ENCODE assay signal across 13 cellular contexts in the genomic region with DNA sequence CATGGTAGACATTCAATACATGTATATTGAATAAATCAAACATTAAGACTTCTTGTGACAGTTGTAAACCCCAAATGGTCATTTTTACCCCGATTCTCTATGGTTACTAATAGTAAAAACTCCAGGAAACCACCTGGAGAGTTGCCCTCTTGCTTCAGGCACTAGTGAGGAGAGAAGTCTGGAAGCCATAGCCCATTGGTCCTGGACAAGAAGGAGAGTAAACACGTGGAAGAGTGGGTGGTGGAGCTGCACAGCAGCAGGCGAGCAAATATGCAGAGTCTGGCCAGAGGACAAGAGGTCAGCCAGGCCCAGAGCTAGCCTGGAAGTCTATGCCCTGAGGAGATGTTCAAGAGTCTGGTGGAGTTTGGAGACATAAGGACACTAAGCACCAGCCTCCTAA. TPM values are rescaled to one million over a fixed set of nuclear protein-coding genes. Genes with fewer than 3 reads are reported as not detected.
A peak's percentile ranks its signal among the peaks of the same experiment; 100 is the strongest.
DNase-seq lines count a peak whose midpoint lies in the region; ATAC-seq, FAIRE-seq and TF ChIP-seq lines count a peak whose summit lies in the region.
"Had no signal": no experiment of that assay in that cellular context is flagged by ENCODE, and none has a peak within 500 bp of the region (broad histone marks: within the 10 kb centered on the region; RNA-seq: fewer than 3 reads in every experiment).

No MANE protein-coding gene starts in this region.

- H3K9me3 Mint-ChIP-seq in MCF 10A (ENCODE audit: unreplicated experiment) = no peaks in the 10 kb centered on the region
- H3K9me3 Mint-ChIP-seq: brain had no signal

- no peak overlapping the region for H3K4me3 Mint-ChIP-seq in MCF 10A (ENCODE audit: unreplicated experiment)
- H3K4me3 Mint-ChIP-seq: brain had no signal

- H3K27ac Mint-ChIP-seq in MCF 10A (ENCODE audit: low read depth, unreplicated experiment) = no peak overlapping the region
- H3K27ac Mint-ChIP-seq: brain had no signal

- H3K4me1 ChIP-seq in kidney (ENCODE audit: control insufficient read depth in 1 of 2, insufficient read depth in 1 of 2, low read depth in 1 of 2, low read length in 2 of 2) (peaks cover 12 to 21% of the 10 kb centered on the region in 2 donors), subcutaneous abdominal adipose tissue (ENCODE audit: control insufficient read depth in 5 of 5, insufficient read depth in 5 of 5, low read length in 5 of 5) (peaks cover 7 to 66% (median 36%) of the 10 kb centered on the region in 5 donors)

- H3K36me3 ChIP-seq in kidney (ENCODE audit: control insufficient read depth in 1 of 2, insufficient read depth in 2 of 2, low read length in 2 of 2) (no peaks in the 10 kb centered on the region), subcutaneous abdominal adipose tissue (ENCODE audit: control insufficient read depth in 5 of 5, insufficient read depth in 5 of 5, low read length in 5 of 5) (peaks cover 0 to 33% (median 23%) of the 10 kb centered on the region in 5 donors)

- DNase-seq in H4 (ENCODE audit: low spot score) (peak; percentile 30), MCF 10A (ENCODE audit: unreplicated experiment) (peak; percentile 29), kidney (peak; percentile 64)
- DNase-seq: activated CD8-positive, alpha-beta memory T cell treated with anti-CD3 and anti-CD28 coated beads, Interleukin-2, amount 50 U/mL, for 48 hours; COR-L47 had no signal

- BruUV-seq in MCF 10A (replicated peaks; lab: Mats Ljungman, UMichigan) = no TSS peak

- POLR2A ChIA-PET in MCF 10A (lab: Yijun Ruan, JAX) = interaction anchor here (0.6 to 1.9 kb wide), 2 partner anchors 19 to 557 kb away, joined by 4 read pairs; a partner anchor contains a TSS

- H3K4me3 ChIP-seq in kidney (ENCODE audit: low read length in 2 of 2) (no peak overlapping the region), subcutaneous abdominal adipose tissue (ENCODE audit: low read depth in 1 of 5, low read length in 5 of 5) (no peak overlapping the region)

- no peaks in the 10 kb centered on the region for H3K9me3 ChIP-seq in kidney (ENCODE audit: control insufficient read depth in 1 of 2, low read length in 2 of 2)
- no peaks in the 10 kb centered on the region for H3K9me3 ChIP-seq in subcutaneous abdominal adipose tissue (ENCODE audit: control insufficient read depth in 5 of 5, low read length in 5 of 5)

- no peaks in the 10 kb centered on the region for H3K27me3 ChIP-seq in subcutaneous abdominal adipose tissue (ENCODE audit: control insufficient read depth in 5 of 5, insufficient read depth in 4 of 5, low read length in 5 of 5)

- intact Hi-C loops in MCF 10A (cut with micrococcal nuclease) = no loop called here
- intact Hi-C loops in kidney (cut with DNase I) = no loop called here

- H3K9ac ChIP-seq in kidney (ENCODE audit: low read length in 2 of 2) (no peak overlapping the region), subcutaneous abdominal adipose tissue (ENCODE audit: low read length in 5 of 5) (no peak overlapping the region)

- FAIRE-seq in kidney (lab: Jason Lieb, UNC) = no peak
- FAIRE-seq: frontal cortex, GM12891 had no signal

- no peaks in the 10 kb centered on the region for H3K36me3 Mint-ChIP-seq in MCF 10A (ENCODE audit: insufficient read depth, unreplicated experiment)

- no peak overlapping the region for H3K27ac ChIP-seq in kidney (ENCODE audit: low read depth in 2 of 2, low read length in 2 of 2)
- peak overlapping the region; percentile 65 for H3K27ac ChIP-seq in subcutaneous abdominal adipose tissue (ENCODE audit: low read depth, low read length)

- no peaks in the 10 kb centered on the region for H3K27me3 Mint-ChIP-seq in MCF 10A (ENCODE audit: insufficient read depth, unreplicated experiment)
- H3K27me3 Mint-ChIP-seq: brain had no signal

- ATAC-seq in GM18858 (IDR thresholded peaks at IDR 0.05; ENCODE audit: unreplicated experiment) (no peak), HG03354 (IDR thresholded peaks at IDR 0.05; ENCODE audit: poor library complexity, severe bottlenecking, unreplicated experiment) (no peak), HG02763 (IDR thresholded peaks at IDR 0.05; ENCODE audit: unreplicated experiment) (no peak), GM18873 (IDR thresholded peaks at IDR 0.05; ENCODE audit: low FRiP score, unreplicated experiment) (no peak)

- H3K4me1 Mint-ChIP-seq in MCF 10A (ENCODE audit: insufficient read depth, unreplicated experiment) = no peaks in the 10 kb centered on the region

- CTCF ChIA-PET in MCF 10A (lab: Yijun Ruan, JAX) = interaction anchor here (1.1 kb wide), 1 partner anchor 68 kb away, joined by 3 read pairs; no protein-coding TSS in a partner anchor

- TF ChIP-seq CTCF in MCF 10A (IDR thresholded peaks at IDR 0.05; ENCODE audit: unreplicated experiment) = no peak
- TF ChIP-seq CTCF in kidney (IDR thresholded peaks at IDR 0.05; ENCODE audit: borderline replicate concordance, extremely low read depth, insufficient read depth) = no peak

RNA-seq across cellular contexts. Expression of a gene that starts 17.7 kb away (rescaled TPM):
- total RNA-seq in H4 (2014; rRNA removed; shearing (Covaris generic)) = 0.08 and 0.19 TPM in 2 replicates
- 0.19 and 0.27 TPM in 2 replicates for total RNA-seq in MCF 10A (2022)
- total RNA-seq in kidney = 17.0 TPM
- polyA plus RNA-seq in kidney (ENCODE audit: insufficient read depth, low read depth, low replicate concordance) = 2.4 TPM

RNA-seq across cellular contexts. Expression of a gene that starts 18.6 kb away (rescaled TPM):
- total RNA-seq in H4 (2014; rRNA removed; shearing (Covaris generic)) = 26.3 and 29.1 TPM in 2 replicates
- 26.9 and 46.5 TPM in 2 replicates for total RNA-seq in MCF 10A (2022)
- 84.2 TPM for total RNA-seq in kidney
- polyA plus RNA-seq in kidney (ENCODE audit: insufficient read depth, low read depth, low replicate concordance) = 115 TPM

RNA-seq across cellular contexts. Expression of a gene that starts 25.9 kb away (rescaled TPM):
- 96.9 and 142 TPM in 2 replicates for total RNA-seq in H4 (2014; rRNA removed; shearing (Covaris generic))
- total RNA-seq in MCF 10A (2022) (157 and 167 TPM in 2 replicates), kidney (136 TPM)
- 250 TPM for polyA plus RNA-seq in kidney (ENCODE audit: insufficient read depth, low read depth, low replicate concordance)

RNA-seq across cellular contexts. Expression of a gene that starts 34.3 kb away (rescaled TPM):
- total RNA-seq in H4 (2014; rRNA removed; shearing (Covaris generic)) = 139 and 144 TPM in 2 replicates
- total RNA-seq in MCF 10A (2022) (78.9 and 92.3 TPM in 2 replicates), kidney (170 TPM)
- 149 TPM for polyA plus RNA-seq in kidney (ENCODE audit: insufficient read depth, low read depth, low replicate concordance)

RNA-seq across cellular contexts. Expression of a gene that starts 34.5 kb away (rescaled TPM):
- total RNA-seq in H4 (2014; rRNA removed; shearing (Covaris generic)) = 20.7 and 21.6 TPM in 2 replicates
- total RNA-seq in MCF 10A (2022) (23.4 and 27.6 TPM in 2 replicates), kidney (23.4 TPM)
- 29.8 TPM for polyA plus RNA-seq in kidney (ENCODE audit: insufficient read depth, low read depth, low replicate concordance)

Comparison
In these comparisons a context has a peak if more than half of its experiments do, and no peak if none do; other contexts are left out.
1. RNA of a gene that starts 17.7 kb away (total RNA-seq): 17.0 TPM in kidney (single experiment); 0.08 to 0.19 TPM in H4 and 0.19 to 0.27 TPM in MCF 10A; every median in the first group is over 10 times any median in the second.
2. Peak in every context shown above with its lines, with median percentiles within 50 percentile points of each other: DNase-seq.